Comparison of ENCODE assay signal across 12 cellular contexts in the genomic region with DNA sequence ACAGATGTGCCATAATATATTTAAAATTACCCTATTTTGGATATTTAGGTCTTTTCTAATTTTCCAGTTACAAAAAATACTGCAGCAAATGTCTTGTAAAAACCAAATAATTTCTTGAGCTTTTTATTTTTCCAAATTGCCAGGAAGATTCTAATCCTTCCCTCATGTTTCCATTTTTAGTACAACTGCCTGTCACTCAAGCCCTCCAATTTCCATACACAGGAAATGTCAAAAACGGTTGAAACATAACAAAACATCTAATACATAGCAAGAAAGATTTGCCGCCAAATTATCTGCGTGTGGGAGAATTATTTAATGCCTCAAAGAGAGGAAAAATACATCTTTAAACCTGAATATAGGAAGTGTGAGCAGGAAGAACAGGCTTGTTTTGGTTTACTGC. TPM values are rescaled to one million over a fixed set of nuclear protein-coding genes. Genes with fewer than 3 reads are reported as not detected.
A peak's percentile ranks its signal among the peaks of the same experiment; 100 is the strongest.
DNase-seq lines count a peak whose midpoint lies in the region; TF ChIP-seq lines count a peak whose summit lies in the region.
"Had no signal": no experiment of that assay in that cellular context is flagged by ENCODE, and none has a peak within 500 bp of the region (broad histone marks: within the 10 kb centered on the region; RNA-seq: fewer than 3 reads in every experiment).

No MANE protein-coding gene starts in this region.

- H3K36me3 ChIP-seq in BLaER1 treated with 17β-estradiol and CSF1 and Interleukin-3, amounts not matched to agents 10 nM and 100 nM: no peaks in the 10 kb centered on the region
- H3K36me3 ChIP-seq in esophagus muscularis mucosa: no peaks in the 10 kb centered on the region
- H3K36me3 ChIP-seq: HAP-1 had no signal

- peak overlapping the region in 9 of 11 experiments; percentile 30 to 92 (median 90); a peak in 16 of 22 replicates for H3K27ac ChIP-seq in BLaER1 treated with 17β-estradiol and CSF1 and Interleukin-3, amounts not matched to agents 10 nM and 100 nM
- H3K27ac ChIP-seq in coronary artery: no peak overlapping the region
- H3K27ac ChIP-seq in esophagus muscularis mucosa (replicated peaks in 1 of 4): no peak overlapping the region
- H3K27ac ChIP-seq: GM23248, KMS-11 had no signal

- no peak for TF ChIP-seq CTCF in glutamatergic neuron (IDR thresholded peaks at IDR 0.05; ENCODE audit: partially characterized antibody, unreplicated experiment)
- no peak for TF ChIP-seq CTCF in coronary artery (IDR thresholded peaks at IDR 0.05)
- no peak for TF ChIP-seq CTCF in esophagus muscularis mucosa (IDR thresholded peaks at IDR 0.05)

- TF ChIP-seq POLR2A in esophagus muscularis mucosa (IDR thresholded peaks at IDR 0.05; ENCODE audit: low read depth): no peak

- H3K4me3 ChIP-seq in BLaER1 treated with 17β-estradiol and CSF1 and Interleukin-3, amounts not matched to agents 10 nM and 100 nM: peak overlapping the region; percentile 74 to 97 (median 86); a peak in 19 of 20 replicates
- H3K4me3 ChIP-seq in coronary artery (no peak overlapping the region), esophagus muscularis mucosa (no peak overlapping the region)
- H3K4me3 ChIP-seq: GM23248, HAP-1 had no signal

- WGBS in esophagus muscularis mucosa: 77% methylated on average over 3 of the region's 3 CpGs

- DNase-seq in HEK293T (ENCODE audit: extremely low spot score) (no peak), glutamatergic neuron (no peak), putamen (ENCODE audit: low spot score) (peak; percentile 29), coronary artery (ENCODE audit: low spot score) (no peak), esophagus muscularis mucosa (ENCODE audit: extremely low spot score) (no peak)
- DNase-seq in activated CD4-positive, alpha-beta T cell treated with anti-CD3 and anti-CD28 coated beads for 4 hours: no peak
- DNase-seq: AML-193, Caco-2, GM23248 had no signal

- peaks cover 0 to 17% (median 4%) of the 10 kb centered on the region in 11 experiments; a peak in 8 of 22 replicates for H4K20me1 ChIP-seq in BLaER1 treated with 17β-estradiol and CSF1 and Interleukin-3, amounts not matched to agents 10 nM and 100 nM

- H3K27me3 ChIP-seq in BLaER1 treated with 17β-estradiol and CSF1 and Interleukin-3, amounts not matched to agents 10 nM and 100 nM: no peaks in the 10 kb centered on the region
- H3K27me3 ChIP-seq in esophagus muscularis mucosa: no peaks in the 10 kb centered on the region

- H3K36me3 Mint-ChIP-seq in glutamatergic neuron (ENCODE audit: unreplicated experiment): no peaks in the 10 kb centered on the region

- POLR2A ChIA-PET in HEK293T (lab: Yijun Ruan, JAX): no interaction called here

- H3K9me3 ChIP-seq in BLaER1 treated with 17β-estradiol and CSF1 and Interleukin-3, amounts not matched to agents 10 nM and 100 nM (replicated peaks in 1 of 11): no peaks in the 10 kb centered on the region
- H3K9me3 ChIP-seq in esophagus muscularis mucosa: no peaks in the 10 kb centered on the region
- H3K9me3 ChIP-seq: Caco-2, HAP-1 had no signal

- peaks cover 6% of the 10 kb centered on the region for H3K9me3 Mint-ChIP-seq in glutamatergic neuron (ENCODE audit: unreplicated experiment)

- H3K27me3 Mint-ChIP-seq in glutamatergic neuron (ENCODE audit: unreplicated experiment): peaks cover 11% of the 10 kb centered on the region

- TF ChIP-seq EP300 in esophagus muscularis mucosa (IDR thresholded peaks at IDR 0.05): no peak

- peak overlapping the region; percentile 42 for H3K4me3 Mint-ChIP-seq in glutamatergic neuron (ENCODE audit: unreplicated experiment)

- peak overlapping the region; percentile 88 to 98 (median 93) for H3K9ac ChIP-seq in BLaER1 treated with 17β-estradiol and CSF1 and Interleukin-3, amounts not matched to agents 10 nM and 100 nM
- H3K9ac ChIP-seq: GM23248, KMS-11 had no signal

- CTCF ChIA-PET in HEK293T (lab: Yijun Ruan, JAX): no interaction called here

- peaks cover 16% of the 10 kb centered on the region for H3K4me1 Mint-ChIP-seq in glutamatergic neuron (ENCODE audit: low read depth, unreplicated experiment)

- no peak overlapping the region for H3K27ac Mint-ChIP-seq in glutamatergic neuron (ENCODE audit: unreplicated experiment)

- H3K4me2 ChIP-seq in BLaER1 treated with 17β-estradiol and CSF1 and Interleukin-3, amounts not matched to agents 10 nM and 100 nM: peak overlapping the region; percentile 86 to 99 (median 94)
- H3K4me2 ChIP-seq: KMS-11 had no signal

- peaks cover 46 to 83% (median 67%) of the 10 kb centered on the region in 10 experiments for H3K4me1 ChIP-seq in BLaER1 treated with 17β-estradiol and CSF1 and Interleukin-3, amounts not matched to agents 10 nM and 100 nM
- peaks cover 19 to 36% (median 31%) of the 10 kb centered on the region in 4 donors for H3K4me1 ChIP-seq in esophagus muscularis mucosa

- intact Hi-C loops in esophagus muscularis mucosa (cut with DNase I): no loop called here

TF ChIP-seq in HEK293T, 16 proteins besides CTCF, POLR2A, EP300 and RAD21:
- TF ChIP-seq, protein P1, sequence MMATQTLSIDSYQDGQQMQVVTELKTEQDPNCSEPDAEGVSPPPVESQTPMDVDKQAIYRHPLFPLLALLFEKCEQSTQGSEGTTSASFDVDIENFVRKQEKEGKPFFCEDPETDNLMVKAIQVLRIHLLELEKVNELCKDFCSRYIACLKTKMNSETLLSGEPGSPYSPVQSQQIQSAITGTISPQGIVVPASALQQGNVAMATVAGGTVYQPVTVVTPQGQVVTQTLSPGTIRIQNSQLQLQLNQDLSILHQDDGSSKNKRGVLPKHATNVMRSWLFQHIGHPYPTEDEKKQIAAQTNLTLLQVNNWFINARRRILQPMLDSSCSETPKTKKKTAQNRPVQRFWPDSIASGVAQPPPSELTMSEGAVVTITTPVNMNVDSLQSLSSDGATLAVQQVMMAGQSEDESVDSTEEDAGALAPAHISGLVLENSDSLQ (IDR thresholded peaks at IDR 0.05): peak; percentile 93
- TF ChIP-seq NFRKB (IDR thresholded peaks at IDR 0.05): no peak

RNA-seq across cellular contexts. Expression of a gene that starts 2.3 kb away (rescaled TPM):
- 8.3 TPM for total RNA-seq in glutamatergic neuron (ENCODE audit: unreplicated experiment)
- total RNA-seq in esophagus muscularis mucosa: 10 to 100 TPM; 17.4 to 29.0 (median 23.9) TPM

RNA-seq across cellular contexts. Expression of a gene that starts 36.0 kb away (rescaled TPM):
- total RNA-seq in glutamatergic neuron (ENCODE audit: unreplicated experiment) (not detected), esophagus muscularis mucosa (10 to 100 TPM in 1 of 4 donors, 1 to 10 TPM in 3; 4.9 to 18.7 (median 9.0) TPM)
- total RNA-seq: Caco-2, GM23248 had no signal

RNA-seq across cellular contexts. Expression of a gene that starts 51.9 kb away (rescaled TPM):
- total RNA-seq in glutamatergic neuron (ENCODE audit: unreplicated experiment) (88.2 TPM), esophagus muscularis mucosa (10 to 100 TPM; 17.9 to 29.2 (median 23.0) TPM)

Comparison
In these comparisons a context has a peak if more than half of its experiments do, and no peak if none do; other contexts are left out.
1. H3K27ac ChIP-seq: peak in BLaER1 treated with 17β-estradiol and CSF1 and Interleukin-3, amounts not matched to agents 10 nM and 100 nM (9 of 11); none in coronary artery (0 of 2) and esophagus muscularis mucosa (0 of 4).
2. H3K4me3 ChIP-seq: peak in BLaER1 treated with 17β-estradiol and CSF1 and Interleukin-3, amounts not matched to agents 10 nM and 100 nM (10 of 10); none in coronary artery (single experiment) and esophagus muscularis mucosa (0 of 4).